In the genomic region with DNA sequence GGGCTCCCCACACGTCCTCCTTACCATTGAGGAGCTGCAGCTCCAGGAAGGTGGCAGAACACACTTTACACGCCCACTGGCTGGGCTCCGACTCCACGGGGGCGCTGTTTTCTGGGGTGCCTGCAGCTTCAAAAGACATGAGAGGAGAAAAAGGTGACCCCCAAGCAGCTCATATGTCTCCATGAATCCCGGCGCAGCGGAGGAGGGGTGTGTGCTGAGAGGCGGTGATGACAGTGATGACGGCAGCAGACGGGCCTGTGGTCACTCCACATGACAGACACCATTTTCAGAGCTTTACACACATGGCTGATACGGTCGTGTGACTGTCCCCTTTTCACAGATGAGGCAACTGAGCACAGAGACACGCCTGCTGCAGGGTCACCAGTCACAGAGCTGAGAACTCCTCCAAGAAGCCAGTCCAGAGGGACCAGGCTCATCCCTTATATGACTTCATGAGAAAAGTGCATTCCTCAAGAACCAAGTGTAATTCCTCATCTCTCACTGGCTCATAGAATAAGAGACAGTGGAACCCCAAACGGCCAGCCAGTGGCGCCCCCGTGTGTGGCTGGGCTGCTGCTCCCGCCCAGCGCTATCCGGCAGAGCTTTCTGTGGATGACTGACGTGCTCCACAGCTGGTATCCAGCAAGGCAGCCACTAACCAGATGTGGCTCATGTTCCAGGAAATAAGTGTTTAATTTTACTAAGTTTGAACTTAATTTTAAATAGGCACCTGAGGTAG, we compare ENCODE assay signal across 14 cellular contexts. TPM values are rescaled to one million over a fixed set of nuclear protein-coding genes. Genes with fewer than 3 reads are reported as not detected.
DNase-seq lines count a peak whose midpoint lies in the region; ATAC-seq, FAIRE-seq and TF ChIP-seq lines count a peak whose summit lies in the region.
"Had no signal": no experiment of that assay in that cellular context is flagged by ENCODE, and none has a peak within 500 bp of the region (broad histone marks: within the 10 kb centered on the region; RNA-seq: fewer than 3 reads in every experiment).

No MANE protein-coding gene starts in this region.

- TF ChIP-seq POLR2A in HepG2 (IDR thresholded peaks at IDR 0.05; ENCODE audit: insufficient read depth in 1 of 2, low read depth in 2 of 2, low read length in 2 of 2): no peak
- TF ChIP-seq POLR2A in right lobe of liver (IDR thresholded peaks at IDR 0.05): no peak

- H3K9me3 Mint-ChIP-seq in T-helper 2 cell treated with Interferon-gamma antibody and Interleukin-4, amounts not matched to agents 5 μg/mL and 100 μg/mL, for 36 hours: no peaks in the 10 kb centered on the region

- H4K20me1 ChIP-seq in HepG2 (ENCODE audit: insufficient read depth, low read length) (no peaks in the 10 kb centered on the region), hepatocyte (ENCODE audit: insufficient read depth, poor library complexity, severe bottlenecking) (no peaks in the 10 kb centered on the region)

- H3K9me3 ChIP-seq in HepG2 (ENCODE audit: low read length): no peaks in the 10 kb centered on the region
- no peaks in the 10 kb centered on the region for H3K9me3 ChIP-seq in right lobe of liver
- no peaks in the 10 kb centered on the region for H3K9me3 ChIP-seq in upper lobe of right lung
- no peaks in the 10 kb centered on the region for H3K9me3 ChIP-seq in hepatocyte (ENCODE audit: low read depth)
- H3K9me3 ChIP-seq: esophagus muscularis mucosa had no signal

- no peak overlapping the region for H3K27ac Mint-ChIP-seq in T-helper 2 cell treated with Interferon-gamma antibody and Interleukin-4, amounts not matched to agents 5 μg/mL and 100 μg/mL, for 36 hours

- H3K4me1 Mint-ChIP-seq in T-helper 2 cell treated with Interferon-gamma antibody and Interleukin-4, amounts not matched to agents 5 μg/mL and 100 μg/mL, for 36 hours (ENCODE audit: low read depth): no peaks in the 10 kb centered on the region

- H3K36me3 ChIP-seq in HepG2 (replicated peaks in 1 of 2; ENCODE audit: control insufficient read depth in 1 of 2, insufficient read depth in 2 of 2, low read length in 2 of 2) (peaks cover 2% of the 10 kb centered on the region in 2 experiments; a peak in 2 of 5 replicates), right lobe of liver (no peaks in the 10 kb centered on the region), upper lobe of right lung (no peaks in the 10 kb centered on the region), hepatocyte (replicated peaks; ENCODE audit: insufficient read depth, low read depth) (no peaks in the 10 kb centered on the region)

- no peak overlapping the region for H3K4me2 ChIP-seq in HepG2 (ENCODE audit: low read depth, low read length)
- no peak overlapping the region for H3K4me2 ChIP-seq in hepatocyte

- no peak overlapping the region for H3K4me3 Mint-ChIP-seq in T-helper 2 cell treated with Interferon-gamma antibody and Interleukin-4, amounts not matched to agents 5 μg/mL and 100 μg/mL, for 36 hours

- H3K27me3 Mint-ChIP-seq in T-helper 2 cell treated with Interferon-gamma antibody and Interleukin-4, amounts not matched to agents 5 μg/mL and 100 μg/mL, for 36 hours (ENCODE audit: low read depth): no peaks in the 10 kb centered on the region

- H3K9ac ChIP-seq in HepG2 (ENCODE audit: insufficient read depth, low read depth, low read length): no peak overlapping the region

- intact Hi-C loops in HepG2 (cut with micrococcal nuclease; ENCODE audit: unreplicated experiment): no loop called here
- intact Hi-C loops in right lobe of liver (cut with DNase I): no loop called here
- intact Hi-C loops in upper lobe of right lung (cut with DNase I): no loop called here

- H3K27me3 ChIP-seq in HepG2 (ENCODE audit: control insufficient read depth in 1 of 2, insufficient read depth in 2 of 2, low read length in 2 of 2) (no peaks in the 10 kb centered on the region), right lobe of liver (no peaks in the 10 kb centered on the region), upper lobe of right lung (no peaks in the 10 kb centered on the region), hepatocyte (no peaks in the 10 kb centered on the region)
- H3K27me3 ChIP-seq: esophagus muscularis mucosa had no signal

- POLR2A ChIA-PET in HepG2 (lab: Yijun Ruan, JAX): no interaction called here

- no peak for FAIRE-seq in HepG2 (lab: Jason Lieb, UNC)

- H3K4me1 ChIP-seq in HepG2 (ENCODE audit: insufficient read depth, low read length): no peaks in the 10 kb centered on the region
- H3K4me1 ChIP-seq in right lobe of liver: no peaks in the 10 kb centered on the region
- no peaks in the 10 kb centered on the region for H3K4me1 ChIP-seq in upper lobe of right lung
- H3K4me1 ChIP-seq in hepatocyte (ENCODE audit: insufficient read depth): no peaks in the 10 kb centered on the region
- H3K4me1 ChIP-seq: esophagus muscularis mucosa had no signal

- ATAC-seq in HepG2 (no peak), right lobe of liver (no peak), upper lobe of right lung (no peak), GM21576 (IDR thresholded peaks at IDR 0.05; ENCODE audit: unreplicated experiment) (no peak)

- H3K4me3 ChIP-seq in HepG2 (replicated peaks in 1 of 3; ENCODE audit: insufficient read depth in 1 of 3, low read depth in 2 of 3, low read length in 3 of 3) (no peak overlapping the region), right lobe of liver (no peak overlapping the region), upper lobe of right lung (no peak overlapping the region), hepatocyte (no peak overlapping the region)
- H3K4me3 ChIP-seq: coronary artery, esophagus muscularis mucosa had no signal

- no peak for TF ChIP-seq EP300 in HepG2 (IDR thresholded peaks at IDR 0.05; ENCODE audit: low read depth in 2 of 2, low read length in 2 of 2)
- TF ChIP-seq EP300 in HepG2 (CRISPR knock-in tag; IDR thresholded peaks at IDR 0.05; ENCODE audit: borderline replicate concordance): no peak

- no TSS peak for BruUV-seq in HepG2 (replicated peaks; lab: Mats Ljungman, UMichigan)

- TF ChIP-seq RAD21 in HepG2 (CRISPR knock-in tag; IDR thresholded peaks at IDR 0.05): no peak

- TF ChIP-seq CTCF in HepG2 (CRISPR knock-in tag; IDR thresholded peaks at IDR 0.05) (no peak), right lobe of liver (IDR thresholded peaks at IDR 0.05) (no peak), upper lobe of right lung (IDR thresholded peaks at IDR 0.05) (no peak), hepatocyte (IDR thresholded peaks at IDR 0.05; ENCODE audit: poor library complexity) (no peak)

- H3K79me2 ChIP-seq in HepG2 (ENCODE audit: insufficient read depth, low read length) (no peaks in the 10 kb centered on the region), hepatocyte (no peaks in the 10 kb centered on the region)

- CTCF ChIA-PET in HepG2 (lab: Yijun Ruan, JAX; ENCODE audit: low intra/inter-chr PET ratio, low total read pairs): no interaction called here

- no peak overlapping the region for H3K27ac ChIP-seq in HepG2 (ENCODE audit: extremely low read length, insufficient read depth, low read length)
- no peak overlapping the region for H3K27ac ChIP-seq in right lobe of liver
- H3K27ac ChIP-seq in upper lobe of right lung: no peak overlapping the region
- H3K27ac ChIP-seq in hepatocyte: no peak overlapping the region
- H3K27ac ChIP-seq: coronary artery, esophagus muscularis mucosa had no signal

- in situ Hi-C loops in HepG2 (cut with HindIII; ENCODE audit: extremely low pct_ligation_motif_present, low pct_unique_long_range_greater_than_20kb): no loop called here
- in situ Hi-C loops in SK-MEL-5 (cut with HindIII; ENCODE audit: low pct_unique_long_range_greater_than_20kb, low sequenced_read_pairs): no loop called here

- no peak overlapping the region for H2AFZ ChIP-seq in HepG2 (ENCODE audit: low read length)
- no peak overlapping the region for H2AFZ ChIP-seq in hepatocyte

- DNase-seq in HepG2 (ENCODE audit: low spot score) (no peak), right lobe of liver (no peak), SK-MEL-5 (ENCODE audit: low read depth, low spot score) (peak; percentile 11), hepatic stellate cell (ENCODE audit: low spot score) (peak; percentile 16), upper lobe of right lung (peak; percentile 57), hepatocyte (ENCODE audit: low spot score) (no peak)
- DNase-seq in T-helper 2 cell treated with Interferon-gamma antibody and Interleukin-4, amounts not matched to agents 5 μg/mL and 100 μg/mL, for 36 hours (ENCODE audit: low spot score): no peak
- DNase-seq: ACHN; activated CD4-positive, alpha-beta T cell treated with anti-CD3 and anti-CD28 coated beads for 4 hours; mesenchymal stem cell; NCI-H226 had no signal

- H3K9me2 ChIP-seq in hepatocyte (replicated peaks; ENCODE audit: insufficient read depth): no peaks in the 10 kb centered on the region

- WGBS in HepG2 (ENCODE audit: low lambda C conversion rate): 86% methylated on average over 15 of the region's 21 CpGs
- WGBS in right lobe of liver (ENCODE audit: insufficient coverage, low coverage, low lambda C conversion rate, missing lambda C conversion rate): 86% methylated on average over 8 of the region's 21 CpGs
- WGBS in hepatocyte (ENCODE audit: low lambda C conversion rate, missing lambda C conversion rate): 85% methylated on average over 21 of the region's 21 CpGs

- peaks cover 7% of the 10 kb centered on the region for H3K36me3 Mint-ChIP-seq in T-helper 2 cell treated with Interferon-gamma antibody and Interleukin-4, amounts not matched to agents 5 μg/mL and 100 μg/mL, for 36 hours (ENCODE audit: low read depth)

RNA-seq across cellular contexts. Expression of a gene that starts 31.9 kb away (rescaled TPM):
- total RNA-seq in HepG2 (2016; rRNA removed; fragmentation: Illumina TruSeq; extraction: Trizol) (4.0 and 4.2 TPM in 2 replicates), right lobe of liver (1 to 10 TPM; 1.9 to 4.0 (median 2.7) TPM), upper lobe of right lung (7.4 TPM), hepatocyte (3.1 and 4.7 TPM in 2 replicates)
- total RNA-seq in HepG2 (2016; cell fraction: cytosol; rRNA removed; fragmentation: Illumina TruSeq; extraction: Trizol; ENCODE audit: low read depth): 1.2 and 1.5 TPM in 2 replicates
- 3.0 and 4.8 TPM in 2 replicates for total RNA-seq in HepG2 (2016; cell fraction: insoluble cytoplasmic fraction; rRNA removed; fragmentation: Illumina TruSeq; extraction: Trizol)
- 1.9 TPM in 2 replicates for total RNA-seq in HepG2 (2016; cell fraction: membrane; rRNA removed; fragmentation: Illumina TruSeq; extraction: Trizol)
- total RNA-seq in HepG2 (2016; cell fraction: nucleus; rRNA removed; fragmentation: Illumina TruSeq; extraction: Trizol): 8.4 and 8.5 TPM in 2 replicates
- polyA plus RNA-seq in HepG2 (2011; rRNA removed) (6.9 and 8.7 TPM in 2 replicates), hepatocyte (2.5 and 3.0 TPM in 2 replicates)
- 1.9 and 2.1 TPM in 2 replicates for polyA plus RNA-seq in HepG2 (2011; cell fraction: cytosol; rRNA removed)
- polyA plus RNA-seq in HepG2 (2011; cell fraction: nucleus; rRNA removed): 29.0 and 46.2 TPM in 2 replicates
- polyA plus RNA-seq in HepG2 (2012): 2.7 and 2.8 TPM in 2 replicates
- polyA plus RNA-seq in HepG2 (2016; cell fraction: cytosol; fragmentation: Illumina TruSeq; extraction: Trizol; ENCODE audit: low read depth): 0.29 and 0.34 TPM in 2 replicates
- 2.1 and 3.3 TPM in 2 replicates for polyA plus RNA-seq in HepG2 (2016; cell fraction: insoluble cytoplasmic fraction; fragmentation: Illumina TruSeq; extraction: Trizol; ENCODE audit: low read depth)
- 0.50 and 0.78 TPM in 2 replicates for polyA plus RNA-seq in HepG2 (2016; cell fraction: membrane; fragmentation: Illumina TruSeq; extraction: Trizol; ENCODE audit: low read depth)
- 15.5 and 16.6 TPM in 2 replicates for polyA plus RNA-seq in HepG2 (2016; cell fraction: nucleus; fragmentation: Illumina TruSeq; extraction: Trizol; ENCODE audit: insufficient read depth, low read depth)
- polyA minus RNA-seq in HepG2 (2011; rRNA and poly(A)+ RNA removed; ENCODE audit: low replicate concordance): 15.6 and 28.2 TPM in 2 replicates
- polyA minus RNA-seq in HepG2 (2011; cell fraction: cytosol; rRNA and poly(A)+ RNA removed): 3.9 and 5.9 TPM in 2 replicates
- 10.0 and 10.2 TPM in 2 replicates for polyA minus RNA-seq in HepG2 (2011; cell fraction: nucleus; rRNA and poly(A)+ RNA removed)
- total RNA-seq in SK-MEL-5 (2014; rRNA removed; shearing (Covaris generic)): 3.6 and 4.2 TPM in 2 replicates
- polyA plus RNA-seq in SK-MEL-5 (2015; cell fraction: cytosol; rRNA removed): 4.1 and 4.2 TPM in 2 replicates
- polyA plus RNA-seq in SK-MEL-5 (2015; cell fraction: nucleus; rRNA removed): 25.8 and 30.6 TPM in 2 replicates

Comparison
In these comparisons a context has a peak if more than half of its experiments do, and no peak if none do; other contexts are left out.
1. DNase-seq: peak in SK-MEL-5 (single experiment), hepatic stellate cell (single experiment) and upper lobe of right lung (single experiment); none in HepG2 (single experiment), right lobe of liver (0 of 3), T-helper 2 cell treated with Interferon-gamma antibody and Interleukin-4, amounts not matched to agents 5 μg/mL and 100 μg/mL, for 36 hours (single experiment) and hepatocyte (single experiment).